In genomic region chr17:42076797-42077559, GRCh38 we compare ENCODE assay signal across 15 cellular contexts. TPM values are rescaled to one million over a fixed set of nuclear protein-coding genes. Genes with fewer than 3 reads are reported as not detected.
DNase-seq lines count a peak whose midpoint lies in the region; ATAC-seq, FAIRE-seq and TF ChIP-seq lines count a peak whose summit lies in the region.
"Had no signal": no experiment of that assay in that cellular context is flagged by ENCODE, and none has a peak within 500 bp of the region (broad histone marks: within the 10 kb centered on the region; RNA-seq: fewer than 3 reads in every experiment).

No MANE protein-coding gene starts in this region.

- no peak for DNase-seq in A549 (ENCODE audit: low read depth in 1 of 2, low spot score in 1 of 2)
- DNase-seq in WTC11 (ENCODE audit: low spot score), result no peak
- DNase-seq in psoas muscle, result no peak
- DNase-seq in NCI-H82 (lab: John Stamatoyannopoulos, UW), result no peak
- DNase-seq in NCI-H2227 (lab: John Stamatoyannopoulos, UW; ENCODE audit: unreplicated experiment), result no peak
- DNase-seq: 8988T; Calu3; CD8-positive, alpha-beta T cell; DMS79 treated with DMSO at 0.1 percent for 48 hours; GF-D8; GOT3 had no signal

- TF ChIP-seq POLR2A in A549 (IDR thresholded peaks at IDR 0.05; ENCODE audit: low read length), result no peak

- no peaks in the 10 kb centered on the region for H3K36me3 Mint-ChIP-seq in WTC11
- H3K36me3 Mint-ChIP-seq: CD8-positive, alpha-beta T cell had no signal

- H3K4me1 Mint-ChIP-seq in WTC11, result peaks cover 7% of the 10 kb centered on the region; the same call in 1 of the 2 replicates

- intact Hi-C loops in psoas muscle (cut with DNase I), result no loop called here

- peak; percentile 84 for FAIRE-seq in A549 (lab: Jason Lieb, UNC)

- no peak for ATAC-seq in A549
- ATAC-seq in WTC11, result no peak
- peak; percentile 87 to 93 (median 92) for ATAC-seq in psoas muscle
- no peak for ATAC-seq in GM18498 (IDR thresholded peaks at IDR 0.05; ENCODE audit: unreplicated experiment)
- ATAC-seq: CD8-positive, alpha-beta T cell; HCT116 had no signal

- H3K4me3 ChIP-seq in A549, result no peak overlapping the region
- H3K4me3 ChIP-seq in psoas muscle, result peak overlapping the region; percentile 18
- H3K4me3 ChIP-seq: BLaER1 treated with 17β-estradiol and CSF1 and Interleukin-3, amounts not matched to agents 10 nM and 100 nM had no signal

- no peak overlapping the region for H3K27ac ChIP-seq in A549
- H3K27ac ChIP-seq in psoas muscle, result peak overlapping the region; percentile 76
- H3K27ac ChIP-seq: BLaER1 treated with 17β-estradiol and CSF1 and Interleukin-3, amounts not matched to agents 10 nM and 100 nM had no signal

- no peaks in the 10 kb centered on the region for H3K27me3 ChIP-seq in psoas muscle (ENCODE audit: insufficient read depth in 3 of 3, low read length in 2 of 3)

- TF ChIP-seq CTCF in A549 (IDR thresholded peaks at IDR 0.05) (no peak), WTC11 (IDR thresholded peaks at IDR 0.05) (no peak), psoas muscle (IDR thresholded peaks at IDR 0.05) (no peak)

- no peak for TF ChIP-seq RAD21 in A549 (conservative IDR thresholded peaks at IDR 0.05 in 1 of 2, IDR thresholded peaks at IDR 0.05 in 1 of 2)

- H3K9me3 ChIP-seq in A549 (no peaks in the 10 kb centered on the region), psoas muscle (no peaks in the 10 kb centered on the region)
- H3K9me3 ChIP-seq: BLaER1 treated with 17β-estradiol and CSF1 and Interleukin-3, amounts not matched to agents 10 nM and 100 nM had no signal

- peaks cover 9% of the 10 kb centered on the region for H3K27me3 Mint-ChIP-seq in WTC11 (ENCODE audit: low read depth)

- H3K27ac Mint-ChIP-seq in WTC11, result peak overlapping the region; percentile 26; the same call in 1 of the 2 replicates
- H3K27ac Mint-ChIP-seq: B cell; CD8-positive, alpha-beta T cell had no signal

- CTCF ChIA-PET in A549 (lab: Yijun Ruan, JAX) (interaction anchor here (1.0 to 8.1 kb wide), 5 partner anchors 10 to 114 kb away, joined by 3 to 85 read pairs (median 3); partner anchors contain the start of gene ZNF385C), WTC11 (lab: Charles Lee) (interaction anchor here (1.0 to 1.6 kb wide), 6 partner anchors 9 to 57 kb away, joined by 3 to 8 read pairs (median 3); partner anchors contain the start of gene NKIRAS2)

- H3K36me3 ChIP-seq in psoas muscle (ENCODE audit: insufficient read depth in 1 of 2, low read depth in 1 of 2), result no peaks in the 10 kb centered on the region
- H3K36me3 ChIP-seq: BLaER1 treated with 17β-estradiol and CSF1 and Interleukin-3, amounts not matched to agents 10 nM and 100 nM had no signal

- no peak overlapping the region for H3K4me2 ChIP-seq in A549
- H3K4me2 ChIP-seq: BLaER1 treated with 17β-estradiol and CSF1 and Interleukin-3, amounts not matched to agents 10 nM and 100 nM had no signal

- H3K9me3 Mint-ChIP-seq in WTC11, result no peaks in the 10 kb centered on the region
- H3K9me3 Mint-ChIP-seq: CD8-positive, alpha-beta T cell had no signal

- no peak for TF ChIP-seq EP300 in A549 (IDR thresholded peaks at IDR 0.05)

- no peak overlapping the region for H3K4me3 Mint-ChIP-seq in WTC11
- H3K4me3 Mint-ChIP-seq: B cell; CD8-positive, alpha-beta T cell had no signal

- POLR2A ChIA-PET in A549 (lab: Yijun Ruan, JAX) (no interaction called here), WTC11 (lab: Charles Lee) (no interaction called here)

- WGBS in A549 (ENCODE audit: missing lambda C conversion rate), result 86% methylated on average over 4 of the region's 4 CpGs
- WGBS in psoas muscle, 3 donors, result 47 to 69% (median 53%) methylated on average over 4 of the region's 4 CpGs

- H3K4me1 ChIP-seq in A549 (peaks cover 4% of the 10 kb centered on the region; the same call in 2 of the 3 replicates), psoas muscle (peaks cover 19% of the 10 kb centered on the region)

TF ChIP-seq in A549, 52 proteins besides CTCF, POLR2A, EP300 and RAD21:
- TF ChIP-seq MAFK (IDR thresholded peaks at IDR 0.05; ENCODE audit: partially characterized antibody), result no peak
- TF ChIP-seq ESRRA (IDR thresholded peaks at IDR 0.05; ENCODE audit: borderline replicate concordance, low read length), result no peak
- no peak for TF ChIP-seq HOXA7 (CRISPR knock-in tag; IDR thresholded peaks at IDR 0.05)
- TF ChIP-seq FOXS1 (CRISPR knock-in tag; IDR thresholded peaks at IDR 0.05), result no peak
- TF ChIP-seq FOSL2 (IDR thresholded peaks at IDR 0.05), result no peak
- no peak for TF ChIP-seq FOSL2 (CRISPR knock-in tag; IDR thresholded peaks at IDR 0.05)
- TF ChIP-seq JUN (IDR thresholded peaks at IDR 0.05), result no peak
- no peak for TF ChIP-seq NFE2L2 (conservative IDR thresholded peaks at IDR 0.05; ENCODE audit: low read length)
- TF ChIP-seq USF2 (IDR thresholded peaks at IDR 0.05), result no peak

TF ChIP-seq in WTC11, 78 proteins besides CTCF, POLR2A, EP300 and RAD21:
- TF ChIP-seq KAT7 (CRISPR knock-in tag; IDR thresholded peaks at IDR 0.05; ENCODE audit: borderline replicate concordance) (no peak), E2F5 (CRISPR knock-in tag; IDR thresholded peaks at IDR 0.05) (no peak)

RNA-seq across cellular contexts. Expression of gene ZNF385C, which starts 21.3 kb away (rescaled TPM):
- polyA plus RNA-seq in A549 (2011; rRNA removed), result 0.61 and 0.86 TPM in 2 replicates
- polyA plus RNA-seq in A549 (2012; cell fraction: cytosol; rRNA removed), result 0.17 and 0.31 TPM in 2 replicates
- polyA plus RNA-seq in A549 (2012; cell fraction: nucleus; rRNA removed), result 0.55 and 0.70 TPM in 2 replicates
- polyA plus RNA-seq in A549 (2017; fragmentation: RNase III; extraction: RNeasy Plus Mini Kit Qiagen cat#74134 plus additional on column Dnase treatment), result 0.12 to 0.16 TPM (median 0.13 TPM) in 3 replicates
- polyA minus RNA-seq in A549 (2011; rRNA and poly(A)+ RNA removed), result 0.08 and 0.34 TPM in 2 replicates
- total RNA-seq in WTC11 (2021), result 3.1 to 4.5 TPM (median 3.7 TPM) in 3 replicates
- total RNA-seq in psoas muscle, result 1 to 10 TPM in 3 of 4 donors, under 1 TPM in 1; 0.50 to 9.2 (median 1.1) TPM
- under 1 TPM; 0.22 to 0.36 (median 0.32) TPM for polyA plus RNA-seq in psoas muscle

RNA-seq across cellular contexts. Expression of gene C17orf113, which starts 26.6 kb away (rescaled TPM):
- polyA plus RNA-seq in A549 (2011; rRNA removed), result 1.0 and 1.4 TPM in 2 replicates
- polyA plus RNA-seq in A549 (2012; cell fraction: cytosol; rRNA removed), result 0.56 and 0.87 TPM in 2 replicates
- 1.2 and 1.4 TPM in 2 replicates for polyA plus RNA-seq in A549 (2012; cell fraction: nucleus; rRNA removed)
- polyA plus RNA-seq in A549 (2017; fragmentation: RNase III; extraction: RNeasy Plus Mini Kit Qiagen cat#74134 plus additional on column Dnase treatment), result 0.55 to 0.80 TPM (median 0.67 TPM) in 3 replicates
- 1.5 and 1.8 TPM in 2 replicates for polyA minus RNA-seq in A549 (2011; rRNA and poly(A)+ RNA removed)
- total RNA-seq in WTC11 (2021), result 1.9 to 2.8 TPM (median 2.5 TPM) in 3 replicates
- total RNA-seq in psoas muscle, result 1 to 10 TPM in 2 of 4 donors, under 1 TPM in 2; 0.56 to 1.2 (median 0.82) TPM
- polyA plus RNA-seq in psoas muscle, result under 1 TPM; 0.08 to 0.22 (median 0.12) TPM

RNA-seq across cellular contexts. Expression of gene DHX58, which starts 35.5 kb away (rescaled TPM):
- 0.59 and 0.70 TPM in 2 replicates for polyA plus RNA-seq in A549 (2011; rRNA removed)
- polyA plus RNA-seq in A549 (2012; cell fraction: cytosol; rRNA removed), result 0.36 and 0.43 TPM in 2 replicates
- polyA plus RNA-seq in A549 (2012; cell fraction: nucleus; rRNA removed), result 1.4 and 1.5 TPM in 2 replicates
- 0.26 to 0.37 TPM (median 0.37 TPM) in 3 replicates for polyA plus RNA-seq in A549 (2017; fragmentation: RNase III; extraction: RNeasy Plus Mini Kit Qiagen cat#74134 plus additional on column Dnase treatment)
- polyA minus RNA-seq in A549 (2011; rRNA and poly(A)+ RNA removed), result 1.0 and 1.5 TPM in 2 replicates
- 6.3 to 7.6 TPM (median 7.3 TPM) in 3 replicates for total RNA-seq in WTC11 (2021)
- 1 to 10 TPM; 2.0 to 4.2 (median 3.1) TPM for total RNA-seq in psoas muscle
- 1 to 10 TPM; 1.3 to 2.8 (median 2.0) TPM for polyA plus RNA-seq in psoas muscle

RNA-seq across cellular contexts. Expression of gene KAT2A, which starts 44.2 kb away (rescaled TPM):
- polyA plus RNA-seq in A549 (2011; rRNA removed), result 42.2 and 57.4 TPM in 2 replicates
- polyA plus RNA-seq in A549 (2012; cell fraction: cytosol; rRNA removed), result 59.4 and 65.0 TPM in 2 replicates
- 460 and 477 TPM in 2 replicates for polyA plus RNA-seq in A549 (2012; cell fraction: nucleus; rRNA removed)
- 64.0 to 74.6 TPM (median 68.1 TPM) in 3 replicates for polyA plus RNA-seq in A549 (2017; fragmentation: RNase III; extraction: RNeasy Plus Mini Kit Qiagen cat#74134 plus additional on column Dnase treatment)
- polyA minus RNA-seq in A549 (2011; rRNA and poly(A)+ RNA removed), result 35.0 and 36.6 TPM in 2 replicates
- 44.8 to 54.0 TPM (median 52.7 TPM) in 3 replicates for total RNA-seq in WTC11 (2021)
- total RNA-seq in psoas muscle, result 10 to 100 TPM; 12.3 to 35.3 (median 20.0) TPM
- 10 to 100 TPM; 20.9 to 23.5 (median 21.2) TPM for polyA plus RNA-seq in psoas muscle

RNA-seq across cellular contexts. Expression of gene HSPB9, which starts 45.6 kb away (rescaled TPM):
- 0.04 TPM in 1 of 2 replicates, not detected in the other for polyA plus RNA-seq in A549 (2011; rRNA removed)
- polyA plus RNA-seq in A549 (2012; cell fraction: cytosol; rRNA removed), result 0.06 and 0.07 TPM in 2 replicates
- 0.11 and 0.18 TPM in 2 replicates for polyA plus RNA-seq in A549 (2012; cell fraction: nucleus; rRNA removed)
- not detected in 3 replicates for polyA plus RNA-seq in A549 (2017; fragmentation: RNase III; extraction: RNeasy Plus Mini Kit Qiagen cat#74134 plus additional on column Dnase treatment)
- polyA minus RNA-seq in A549 (2011; rRNA and poly(A)+ RNA removed), result not detected in 2 replicates
- 0.30 to 0.57 TPM (median 0.46 TPM) in 3 replicates for total RNA-seq in WTC11 (2021)
- under 1 TPM in 1 of 4 donors, not detected in 3; 0.43 TPM for total RNA-seq in psoas muscle
- under 1 TPM in 2 of 3 donors, not detected in 1; 0.03 to 0.53 TPM for polyA plus RNA-seq in psoas muscle
- total RNA-seq: B cell; CD8-positive, alpha-beta T cell had no signal

Comparison
In these comparisons a context has a peak if more than half of its experiments do, and no peak if none do; other contexts are left out.
1. ATAC-seq: peak in psoas muscle (4 of 4); none in A549 (0 of 2), WTC11 (single experiment) and GM18498 (single experiment).